ENCODE assay signal across 8 cellular contexts in the genomic region with DNA sequence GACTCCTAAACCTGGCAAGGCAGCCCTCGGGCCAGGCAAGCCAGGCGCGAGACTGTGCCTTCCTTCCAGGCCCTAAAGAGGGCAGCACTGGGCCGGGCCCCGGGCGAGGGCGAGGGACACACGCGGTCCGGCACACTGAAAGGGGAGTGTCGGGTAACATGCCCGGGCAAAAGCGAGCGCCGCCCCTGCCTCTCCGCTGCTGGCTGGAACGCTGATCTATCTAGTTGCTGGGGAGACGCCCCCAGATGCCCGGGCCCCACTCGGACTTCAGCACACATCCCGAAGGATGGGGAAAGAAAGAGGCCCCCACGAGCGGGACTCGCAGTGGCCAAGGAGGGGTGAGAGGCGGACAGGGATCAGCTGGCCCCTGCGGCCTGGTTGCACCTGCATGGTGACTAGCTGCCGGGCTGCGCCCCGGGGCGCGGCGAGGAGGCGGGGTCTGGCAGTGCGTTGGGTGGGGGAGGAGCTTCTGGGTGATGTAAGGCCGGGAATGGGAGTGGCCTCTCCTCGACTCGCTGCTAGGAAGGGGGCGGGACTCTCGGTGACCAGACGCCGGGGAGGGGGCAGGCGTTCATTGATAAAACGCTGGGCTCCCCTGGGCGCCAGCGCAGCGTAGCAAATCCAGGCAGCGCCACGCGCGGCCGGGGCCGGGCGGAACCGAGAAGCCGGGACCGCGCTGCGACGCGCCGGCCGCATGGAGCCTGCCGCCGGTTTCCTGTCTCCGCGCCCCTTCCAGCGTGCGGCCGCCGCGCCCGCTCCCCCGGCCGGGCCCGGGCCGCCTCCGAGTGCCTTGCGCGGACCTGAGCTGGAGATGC. TPM values are rescaled to one million over a fixed set of nuclear protein-coding genes. Genes with fewer than 3 reads are reported as not detected.
A peak's percentile ranks its signal among the peaks of the same experiment; 100 is the strongest.
DNase-seq lines count a peak whose midpoint lies in the region; ATAC-seq, FAIRE-seq and TF ChIP-seq lines count a peak whose summit lies in the region.

A gene (plus strand): TSS at position 608 of the 815 bp plus-strand sequence. CDS start 87 bp downstream, at position 695.

- in situ Hi-C loops in IMR-90 (cut with MboI; ENCODE audit: low sequenced_read_pairs): no loop called here

- DNase-seq in DMS153 (lab: John Stamatoyannopoulos, UW) (peak; percentile 96), IMR-90 (peak; percentile 98), OCI-LY7 (ENCODE audit: low spot score) (peak; percentile 98), activated T-cell treated with anti-CD3 and anti-CD28 coated beads for 1 hour (ENCODE audit: low read depth) (peak; percentile 96), endothelial cell of umbilical vein (ENCODE audit: low read depth, low spot score) (peak; percentile 98), middle frontal gyrus (ENCODE audit: extremely low spot score, low spot score) (peak; percentile 96)
- peak; percentile 96 to 97 for DNase-seq in stimulated activated CD8-positive, alpha-beta memory T cell treated with anti-CD3 and anti-CD28 coated beads, Interleukin-2, amount 100 ng/mL, for 48 hours (ENCODE audit: low read depth in 2 of 2)

- CTCF ChIA-PET in IMR-90 (lab: Yijun Ruan, JAX) (interaction anchor here (0.7 to 2.2 kb wide), 8 partner anchors 9 to 211 kb away, joined by 3 to 9 read pairs (median 4); a partner anchor contains a TSS), OCI-LY7 (lab: Charles Lee; ENCODE audit: unreplicated experiment) (interaction anchor here (0.6 to 1.1 kb wide), 4 partner anchors 10 to 56 kb away, joined by 4 to 15 read pairs (median 6); no protein-coding TSS in a partner anchor), endothelial cell of umbilical vein (lab: Charles Lee) (interaction anchor here (0.7 to 3.5 kb wide), 23 partner anchors 9 to 690 kb away, joined by 3 to 57 read pairs (median 5); a partner anchor contains a TSS)

- H3K9me3 ChIP-seq in IMR-90 (ENCODE audit: control insufficient read depth, insufficient read depth, low read length): no peaks in the 10 kb centered on the region
- no peaks in the 10 kb centered on the region for H3K9me3 ChIP-seq in OCI-LY7 (ENCODE audit: low read length)
- no peaks in the 10 kb centered on the region for H3K9me3 ChIP-seq in endothelial cell of umbilical vein (replicated peaks; ENCODE audit: control insufficient read depth, insufficient read depth, low read length)

- intact Hi-C loops in IMR-90 (cut with micrococcal nuclease): loop anchor here (2.0 to 10.0 kb wide), 2 partner anchors 19 to 505 kb away; no protein-coding TSS in a partner anchor
- intact Hi-C loops in OCI-LY7 (cut with micrococcal nuclease; ENCODE audit: unreplicated experiment): loop anchor here (2.0 kb wide), 1 partner anchor 19 kb away; no protein-coding TSS in a partner anchor
- intact Hi-C loops in endothelial cell of umbilical vein (cut with micrococcal nuclease): loop anchor here (2.0 to 10.0 kb wide), 3 partner anchors 25 to 885 kb away; a partner anchor contains a TSS

- peak within 1 kb of the TSS; percentile 86 for H2BK5ac ChIP-seq in IMR-90 (ENCODE audit: low read depth, low read length, poor library complexity, severe bottlenecking)

- peak within 1 kb of the TSS; percentile 77 for H3K56ac ChIP-seq in IMR-90 (ENCODE audit: extremely low read depth, insufficient read depth, low read length)

- H3K9me1 ChIP-seq in IMR-90 (ENCODE audit: insufficient read depth, low read length): peaks cover 6% of the 10 kb centered on the region
- no peaks in the 10 kb centered on the region for H3K9me1 ChIP-seq in endothelial cell of umbilical vein (replicated peaks; ENCODE audit: control insufficient read depth, extremely low read depth, insufficient read depth, low read length)

- peak within 1 kb of the TSS; percentile 91 for H2BK120ac ChIP-seq in IMR-90 (ENCODE audit: low read depth, low read length)

- TF ChIP-seq CTCF in IMR-90 (conservative IDR thresholded peaks at IDR 0.05; ENCODE audit: low read depth, low read length) (peak; percentile 96), OCI-LY7 (conservative IDR thresholded peaks at IDR 0.05; ENCODE audit: low read length) (peak; percentile 84), endothelial cell of umbilical vein (IDR thresholded peaks at IDR 0.05; ENCODE audit: extremely low read depth in 1 of 2, insufficient read depth in 1 of 2, low read depth in 1 of 2, low read length in 2 of 2) (peak; percentile 93 to 96)

- peak within 1 kb of the TSS; percentile 83 for H3K27ac ChIP-seq in IMR-90 (ENCODE audit: insufficient read depth, low read length)
- H3K27ac ChIP-seq in OCI-LY7 (ENCODE audit: low read depth, low read length, poor library complexity, severe bottlenecking): peak within 1 kb of the TSS; percentile 67
- peak within 1 kb of the TSS; percentile 87 for H3K27ac ChIP-seq in endothelial cell of umbilical vein (ENCODE audit: insufficient read depth, low read depth, low read length)

- H3K36me3 ChIP-seq in IMR-90 (ENCODE audit: control insufficient read depth, insufficient read depth, low read length) (peaks cover 23% of the 10 kb centered on the region), OCI-LY7 (ENCODE audit: insufficient read depth, low read length) (peaks cover 6% of the 10 kb centered on the region; the same call in 1 of the 2 replicates), endothelial cell of umbilical vein (ENCODE audit: control insufficient read depth in 2 of 2, extremely low read depth in 1 of 2, insufficient read depth in 2 of 2, low read length in 2 of 2) (peaks cover 4 to 20% of the 10 kb centered on the region in 2 experiments)

- FAIRE-seq in endothelial cell of umbilical vein (lab: Jason Lieb, UNC): peak; percentile 91

- H2BK15ac ChIP-seq in IMR-90 (ENCODE audit: low read depth, low read length): peak within 1 kb of the TSS; percentile 35; the same call in 1 of the 3 replicates

- POLR2A ChIA-PET in IMR-90 (lab: Charles Lee; ENCODE audit: unreplicated experiment) (interaction anchor here (0.5 to 1.3 kb wide), 7 partner anchors 9 to 503 kb away, joined by 3 to 17 read pairs (median 5); a partner anchor contains a TSS), OCI-LY7 (lab: Charles Lee) (interaction anchor here (0.6 to 2.9 kb wide), 13 partner anchors 9 to 523 kb away, joined by 3 to 30 read pairs (median 4); a partner anchor contains a TSS), endothelial cell of umbilical vein (lab: Charles Lee) (interaction anchor here (0.5 to 3.5 kb wide), 18 partner anchors 9 to 722 kb away, joined by 3 to 75 read pairs (median 6); a partner anchor contains a TSS)

- peak within 1 kb of the TSS; percentile 93 for H3K9ac ChIP-seq in IMR-90 (ENCODE audit: low read depth, low read length)
- peak within 1 kb of the TSS; percentile 85 for H3K9ac ChIP-seq in endothelial cell of umbilical vein (replicated peaks; ENCODE audit: extremely low read depth, insufficient read depth, low read length)

- no peaks in the 10 kb centered on the region for H3K79me2 ChIP-seq in OCI-LY7 (ENCODE audit: insufficient read depth, low read depth, low read length)
- peaks cover 41% of the 10 kb centered on the region for H3K79me2 ChIP-seq in endothelial cell of umbilical vein (ENCODE audit: control insufficient read depth, insufficient read depth, low read length)

- H3K4me3 ChIP-seq in IMR-90 (ENCODE audit: insufficient read depth, low read depth, low read length) (peak within 1 kb of the TSS; percentile 74), OCI-LY7 (ENCODE audit: low read depth, low read length, poor library complexity, severe bottlenecking) (peak within 1 kb of the TSS; percentile 83), endothelial cell of umbilical vein (replicated peaks in 1 of 3; ENCODE audit: insufficient read depth in 1 of 3, low read depth in 1 of 3, low read length in 3 of 3) (peak within 1 kb of the TSS; percentile 68 to 75 (median 69))

- H3K4me1 ChIP-seq in IMR-90 (ENCODE audit: control insufficient read depth, insufficient read depth, low read length) (peaks cover 11% of the 10 kb centered on the region), OCI-LY7 (ENCODE audit: insufficient read depth, low read length, poor library complexity, severe bottlenecking) (peaks cover 30% of the 10 kb centered on the region), endothelial cell of umbilical vein (ENCODE audit: control insufficient read depth, extremely low read depth, insufficient read depth, low read length) (peaks cover 22% of the 10 kb centered on the region)

- peak within 1 kb of the TSS; percentile 40; the same call in 1 of the 2 replicates for H4K5ac ChIP-seq in IMR-90 (ENCODE audit: low read depth, low read length)

- peak within 1 kb of the TSS; percentile 67 to 91; a peak in 3 of 4 replicates for H4K8ac ChIP-seq in IMR-90 (ENCODE audit: low read depth in 2 of 2, low read length in 2 of 2)

- H4K20me1 ChIP-seq in IMR-90 (ENCODE audit: insufficient read depth, low read length): peaks cover 20% of the 10 kb centered on the region
- H4K20me1 ChIP-seq in OCI-LY7 (ENCODE audit: insufficient read depth, low read length): no peaks in the 10 kb centered on the region
- H4K20me1 ChIP-seq in endothelial cell of umbilical vein (replicated peaks; ENCODE audit: control insufficient read depth, extremely low read depth, insufficient read depth, low read length): no peaks in the 10 kb centered on the region

- peak within 1 kb of the TSS; percentile 88 for H3K4ac ChIP-seq in IMR-90 (ENCODE audit: low read depth, low read length)

- peak within 1 kb of the TSS; percentile 38 for H2AK5ac ChIP-seq in IMR-90 (ENCODE audit: low read depth, low read length)

- peak within 1 kb of the TSS; percentile 97 for H3K4me2 ChIP-seq in IMR-90 (ENCODE audit: low read depth, low read length)
- peak within 1 kb of the TSS; percentile 76 for H3K4me2 ChIP-seq in OCI-LY7 (ENCODE audit: low read length)
- peak within 1 kb of the TSS; percentile 60 for H3K4me2 ChIP-seq in endothelial cell of umbilical vein (ENCODE audit: insufficient read depth, low read length)

- H3K79me1 ChIP-seq in IMR-90 (ENCODE audit: low read depth in 1 of 2, low read length in 2 of 2): peaks cover 14 to 32% of the 10 kb centered on the region in 2 experiments; a peak in 3 of 4 replicates

- H3K14ac ChIP-seq in IMR-90 (replicated peaks; ENCODE audit: low read depth, low read length): peak within 1 kb of the TSS; percentile 82

- TF ChIP-seq POLR2A in IMR-90 (IDR thresholded peaks at IDR 0.05; ENCODE audit: low read depth, low read length) (peak; percentile 99), endothelial cell of umbilical vein (IDR thresholded peaks at IDR 0.05; ENCODE audit: low read depth, low read length) (peak; percentile 100)

- peak; percentile 77 for ATAC-seq in GM21528 (IDR thresholded peaks at IDR 0.05; ENCODE audit: low FRiP score, unreplicated experiment)
- ATAC-seq in IMR-90 (ENCODE audit: low read depth): peak; percentile 92

- BruUV-seq in IMR-90 (replicated peaks; lab: Mats Ljungman, UMichigan): no TSS peak
- BruUV-seq in OCI-LY7 (replicated peaks; lab: Mats Ljungman, UMichigan): no TSS peak
- BruUV-seq in endothelial cell of umbilical vein (replicated peaks; lab: Mats Ljungman, UMichigan): TSS peak; percentile 86

- peak within 1 kb of the TSS; percentile 98 for H3K23ac ChIP-seq in IMR-90 (ENCODE audit: low read depth, low read length)

- 0% methylated on average over 44 of the region's 79 CpGs; no CpG with 5 or more reads in 1 of the 2 experiments for WGBS in IMR-90 (ENCODE audit: extremely low coverage in 2 of 2, insufficient read length in 1 of 2), 2 experiments

- H2AFZ ChIP-seq in IMR-90 (replicated peaks; ENCODE audit: low read length, poor library complexity) (peak within 1 kb of the TSS; percentile 96), OCI-LY7 (ENCODE audit: low read length) (peak within 1 kb of the TSS; percentile 27; the same call in 1 of the 2 replicates), endothelial cell of umbilical vein (ENCODE audit: low read depth, low read length) (peak within 1 kb of the TSS; percentile 72)

- peak within 1 kb of the TSS; percentile 53 for H2BK20ac ChIP-seq in IMR-90 (ENCODE audit: low read depth, low read length)

- H3K18ac ChIP-seq in IMR-90 (ENCODE audit: low read depth, low read length): peak within 1 kb of the TSS; percentile 50

- peak; percentile 84 for TF ChIP-seq RAD21 in IMR-90 (IDR thresholded peaks at IDR 0.05; ENCODE audit: low read length)

- H4K91ac ChIP-seq in IMR-90 (ENCODE audit: insufficient read depth, low read depth, low read length): peak within 1 kb of the TSS; percentile 91

- no peaks in the 10 kb centered on the region for H3K9me2 ChIP-seq in OCI-LY7 (ENCODE audit: insufficient read depth, low read length)

- no peaks in the 10 kb centered on the region for H3K27me3 ChIP-seq in IMR-90 (ENCODE audit: control insufficient read depth, insufficient read depth, low read length)
- H3K27me3 ChIP-seq in endothelial cell of umbilical vein (ENCODE audit: control insufficient read depth in 2 of 2, insufficient read depth in 2 of 2, low read length in 2 of 2): no peaks in the 10 kb centered on the region

- H2AK9ac ChIP-seq in IMR-90 (replicated peaks; ENCODE audit: low read depth, low read length, poor library complexity): peak within 1 kb of the TSS; percentile 99

- dilution Hi-C loops in IMR-90 (cut with HindIII; ENCODE audit: low sequenced_read_pairs, unreplicated experiment) (no loop called here), endothelial cell of umbilical vein (cut with MboI; ENCODE audit: extremely low pct_ligation_motif_present, low sequenced_read_pairs) (no loop called here)

RNA-seq across cellular contexts. Expression of the gene that starts here (rescaled TPM):
- total RNA-seq in IMR-90 (2012; rRNA removed) (15.3 and 15.8 TPM in 2 replicates), OCI-LY7 (2022) (8.8 and 10.8 TPM in 2 replicates), endothelial cell of umbilical vein (55.0 and 60.0 TPM in 2 replicates)
- polyA plus RNA-seq in IMR-90 (2012; rRNA removed) (51.6 and 52.5 TPM in 2 replicates), endothelial cell of umbilical vein (66.7 and 90.1 TPM in 2 replicates)
- 45.2 and 47.2 TPM in 2 replicates for polyA plus RNA-seq in IMR-90 (2012; cell fraction: cytosol; rRNA removed)
- polyA plus RNA-seq in IMR-90 (2012; cell fraction: nucleus; rRNA removed; ENCODE audit: low replicate concordance): 238 and 324 TPM in 2 replicates
- total RNA-seq in OCI-LY7 (2014; rRNA removed; shearing (Covaris generic)): 8.3 and 10.1 TPM in 2 replicates
- 40.1 and 43.5 TPM in 2 replicates for polyA plus RNA-seq in endothelial cell of umbilical vein (2011; cell fraction: cytosol; rRNA removed)
- 170 and 214 TPM in 2 replicates for polyA plus RNA-seq in endothelial cell of umbilical vein (2011; cell fraction: nucleus; rRNA removed)
- polyA plus RNA-seq in endothelial cell of umbilical vein (2012): 22.4 and 28.9 TPM in 2 replicates
- 42.3 and 50.8 TPM in 2 replicates for polyA minus RNA-seq in endothelial cell of umbilical vein
- 5.4 TPM for polyA minus RNA-seq in endothelial cell of umbilical vein (2011; cell fraction: cytosol; rRNA and poly(A)+ RNA removed)
- 57.2 and 80.3 TPM in 2 replicates for polyA minus RNA-seq in endothelial cell of umbilical vein (2011; cell fraction: nucleus; rRNA and poly(A)+ RNA removed)

Comparison
In these comparisons a context has a peak if more than half of its experiments do, and no peak if none do; other contexts are left out.
1. Peak in every context shown above with its lines: DNase-seq, ATAC-seq, H3K4me3 ChIP-seq and H3K27ac ChIP-seq.
2. H2AFZ ChIP-seq: peak in every context shown above with its lines; median percentile 96 in IMR-90; 72 in endothelial cell of umbilical vein; 27 in OCI-LY7.